Comparison of ENCODE assay signal across 9 cellular contexts in the genomic region with DNA sequence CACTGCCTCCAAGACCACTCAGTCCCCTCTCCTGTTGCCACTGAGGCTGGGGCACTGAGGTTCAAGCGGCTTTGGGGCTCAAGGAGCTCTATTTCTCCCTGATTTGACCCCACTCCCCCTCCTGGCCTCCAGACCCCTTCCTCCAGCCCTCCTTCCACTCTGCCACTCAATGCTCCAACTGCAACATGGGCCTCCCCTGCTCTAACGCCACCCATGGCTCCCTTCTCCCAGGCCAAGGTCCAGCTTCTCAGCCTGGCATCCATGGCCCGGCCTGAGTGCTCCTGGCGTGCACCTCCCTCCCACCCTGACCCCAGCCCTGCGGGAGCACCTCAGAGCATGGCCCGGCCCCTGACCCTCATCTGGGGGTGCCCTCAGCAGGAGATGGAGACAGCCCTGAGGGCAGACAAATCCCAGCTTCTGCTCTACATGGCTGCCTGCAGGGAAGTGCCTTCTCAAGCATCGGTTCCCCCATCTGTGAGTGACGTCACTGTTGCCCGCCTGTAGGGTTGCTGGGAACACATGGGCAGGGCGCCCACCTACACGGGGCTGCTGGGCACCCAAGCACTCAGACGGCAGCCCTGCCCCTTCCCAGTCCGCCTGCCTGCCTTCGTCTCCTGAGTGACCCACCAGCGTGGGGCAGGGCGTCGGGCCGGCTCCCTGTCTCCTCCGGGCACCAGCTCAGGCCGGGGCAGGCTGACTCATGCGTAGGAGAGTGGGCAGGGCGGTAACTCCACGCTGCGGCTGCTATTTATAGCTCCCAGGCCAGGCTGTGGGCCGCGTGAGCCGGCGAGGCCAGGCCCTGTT. TPM values are rescaled to one million over a fixed set of nuclear protein-coding genes. Genes with fewer than 3 reads are reported as not detected.
DNase-seq lines count a peak whose midpoint lies in the region; FAIRE-seq and TF ChIP-seq lines count a peak whose summit lies in the region.
"Had no signal": no experiment of that assay in that cellular context is flagged by ENCODE, and none has a peak within 500 bp of the region (broad histone marks: within the 10 kb centered on the region; RNA-seq: fewer than 3 reads in every experiment).

No MANE protein-coding gene starts in this region.

- H3K14ac ChIP-seq in neuronal stem cell (ENCODE audit: low read length) = no peak overlapping the region

- H3K4me3 ChIP-seq in PC-9 (no peak overlapping the region), esophagus muscularis mucosa (peak overlapping the region in 2 of 4 donors; percentile 30 to 31), neuronal stem cell (ENCODE audit: low read length in 2 of 2) (no peak overlapping the region)
- H3K4me3 ChIP-seq: GM12878 had no signal

- H3K9me3 ChIP-seq in PC-9 (ENCODE audit: insufficient read depth, low read depth) (no peaks in the 10 kb centered on the region), esophagus muscularis mucosa (no peaks in the 10 kb centered on the region), neuronal stem cell (replicated peaks in 1 of 2; ENCODE audit: control insufficient read depth in 2 of 2, insufficient read depth in 1 of 2, low read depth in 1 of 2, low read length in 2 of 2) (peaks cover 0 to 1% of the 10 kb centered on the region in 2 donors)

- peaks cover 8% of the 10 kb centered on the region; the same call in 1 of the 2 replicates for H3F3A ChIP-seq in PC-9 (ENCODE audit: insufficient read depth, low read depth)

- peak overlapping the region; percentile 80 for H3K23ac ChIP-seq in neuronal stem cell (ENCODE audit: low read depth, low read length, poor library complexity)

- no peaks in the 10 kb centered on the region for H3K79me1 ChIP-seq in neuronal stem cell (ENCODE audit: low read depth, low read length)

- H2AFZ ChIP-seq in PC-9 = no peak overlapping the region
- H2AFZ ChIP-seq in neuronal stem cell (ENCODE audit: low read length) = no peak overlapping the region

- peak overlapping the region; percentile 39 for H2BK5ac ChIP-seq in neuronal stem cell (ENCODE audit: low read length)

- H2BK12ac ChIP-seq in neuronal stem cell (ENCODE audit: low read length) = no peak overlapping the region

- H4K91ac ChIP-seq in neuronal stem cell (ENCODE audit: low read depth, low read length, poor library complexity) = no peak overlapping the region

- FAIRE-seq in D721Med (lab: Jason Lieb, UNC) = no peak
- FAIRE-seq: GM12878 had no signal

- no peak overlapping the region for H3K9ac ChIP-seq in neuronal stem cell (ENCODE audit: low read depth, low read length, poor library complexity)

- peak overlapping the region; percentile 81 for H2AK5ac ChIP-seq in neuronal stem cell (ENCODE audit: low read depth, low read length)

- CTCF ChIA-PET in PC-9 (lab: Charles Lee) = no interaction called here

- POLR2A ChIA-PET in PC-9 (lab: Charles Lee; ENCODE audit: unreplicated experiment) = no interaction called here

- H3K36me3 ChIP-seq in PC-9 (ENCODE audit: low read depth) = no peaks in the 10 kb centered on the region
- H3K36me3 ChIP-seq in esophagus muscularis mucosa = no peaks in the 10 kb centered on the region
- H3K36me3 ChIP-seq in neuronal stem cell (replicated peaks in 1 of 2; ENCODE audit: control insufficient read depth in 2 of 2, insufficient read depth in 2 of 2, low read length in 2 of 2) = no peaks in the 10 kb centered on the region

- no peaks in the 10 kb centered on the region for H4K20me1 ChIP-seq in PC-9 (ENCODE audit: insufficient read depth)

- BruUV-seq in PC-9 (replicated peaks; lab: Mats Ljungman, UMichigan) = no TSS peak

- no peak overlapping the region for H3K4ac ChIP-seq in neuronal stem cell (ENCODE audit: low read length)

- TF ChIP-seq EP300 in esophagus muscularis mucosa (IDR thresholded peaks at IDR 0.05) = no peak

- WGBS in esophagus muscularis mucosa = 60% methylated on average over 11 of the region's 28 CpGs
- no CpG with 5 or more reads among the region's 28 CpGs for WGBS in neuronal stem cell (ENCODE audit: extremely low coverage in 2 of 2, insufficient read length in 2 of 2, insufficient replicate concordance in 1 of 2), 2 donors

- H3K9me2 ChIP-seq in PC-9 (ENCODE audit: insufficient read depth) = no peaks in the 10 kb centered on the region

- TF ChIP-seq POLR2A in esophagus muscularis mucosa (IDR thresholded peaks at IDR 0.05; ENCODE audit: low read depth) = no peak

- H3K4me2 ChIP-seq in PC-9 = peak overlapping the region; percentile 50
- no peak overlapping the region for H3K4me2 ChIP-seq in neuronal stem cell (ENCODE audit: insufficient read depth, low read length, poor library complexity, severe bottlenecking)

- no peak overlapping the region for H2BK15ac ChIP-seq in neuronal stem cell (ENCODE audit: low read length)

- H3K27ac ChIP-seq in PC-9 (no peak overlapping the region), esophagus muscularis mucosa (replicated peaks in 1 of 4) (peak overlapping the region; percentile 78 to 85 (median 81)), neuronal stem cell (replicated peaks; ENCODE audit: low read length) (no peak overlapping the region)

- intact Hi-C loops in PC-9 (cut with micrococcal nuclease; ENCODE audit: unreplicated experiment) (no loop called here), esophagus muscularis mucosa (cut with DNase I) (no loop called here)

- DNase-seq in CD1c-positive myeloid dendritic cell (ENCODE audit: extremely low spot score) = peak; percentile 91
- peak; percentile 37 to 42 for DNase-seq in PC-9
- DNase-seq in esophagus muscularis mucosa (ENCODE audit: extremely low spot score) = no peak
- DNase-seq in neuronal stem cell (ENCODE audit: low spot score) = no peak
- no peak for DNase-seq in OCI-M2 (lab: John Stamatoyannopoulos, UW; ENCODE audit: unreplicated experiment)
- DNase-seq in D721Med (ENCODE audit: insufficient read length, low spot score) = no peak
- no peak for DNase-seq in NCI-H774 (lab: John Stamatoyannopoulos, UW)
- no peak for DNase-seq in stimulated activated CD4-positive, alpha-beta T cell treated with anti-CD3 and anti-CD28 coated beads, Interleukin-1b, Interleukin-23, amount 100 ng/mL, for 48 hours

- no peak overlapping the region for H2BK120ac ChIP-seq in neuronal stem cell (ENCODE audit: low read depth, low read length)

- TF ChIP-seq CTCF in PC-9 (conservative IDR thresholded peaks at IDR 0.05) (no peak), esophagus muscularis mucosa (IDR thresholded peaks at IDR 0.05) (no peak), D721Med (IDR thresholded peaks at IDR 0.05; ENCODE audit: insufficient read depth, missing control alignments) (no peak)

- H3K79me2 ChIP-seq in PC-9 (ENCODE audit: low read depth) = no peaks in the 10 kb centered on the region

- peak overlapping the region; percentile 17 for H4K8ac ChIP-seq in neuronal stem cell (ENCODE audit: low read depth, low read length)

- peaks cover 27% of the 10 kb centered on the region for H3K27me3 ChIP-seq in PC-9 (ENCODE audit: insufficient read depth, low read depth)
- H3K27me3 ChIP-seq in esophagus muscularis mucosa = peaks cover 0 to 81% (median 12%) of the 10 kb centered on the region in 4 donors
- H3K27me3 ChIP-seq in neuronal stem cell (ENCODE audit: control insufficient read depth in 3 of 3, insufficient read depth in 3 of 3, low read depth in 1 of 3, low read length in 3 of 3) = peaks cover 2 to 41% (median 23%) of the 10 kb centered on the region in 3 experiments

- peaks cover 22% of the 10 kb centered on the region; the same call in 1 of the 2 replicates for H3K4me1 ChIP-seq in PC-9 (replicated peaks; ENCODE audit: insufficient read depth)
- peaks cover 28 to 46% (median 45%) of the 10 kb centered on the region in 4 donors for H3K4me1 ChIP-seq in esophagus muscularis mucosa
- H3K4me1 ChIP-seq in neuronal stem cell (ENCODE audit: control insufficient read depth in 2 of 2, insufficient read depth in 1 of 2, low read depth in 1 of 2, low read length in 2 of 2) = peaks cover 9 to 12% of the 10 kb centered on the region in 2 donors

- H3K18ac ChIP-seq in neuronal stem cell (ENCODE audit: low read length) = peak overlapping the region; percentile 38

RNA-seq across cellular contexts. Expression of a gene that starts 1.6 kb away (rescaled TPM):
- total RNA-seq in PC-9 (2021) = 0.57 and 1.0 TPM in 2 replicates
- total RNA-seq in esophagus muscularis mucosa = 10 to 100 TPM in 3 of 4 donors, 1 to 10 TPM in 1; 7.0 to 19.2 (median 14.3) TPM
- polyA plus RNA-seq in neuronal stem cell (2013, experiment 1 of 2) = 3.1 TPM
- 3.5 TPM for polyA plus RNA-seq in neuronal stem cell (2013, experiment 2 of 2)

RNA-seq across cellular contexts. Expression of a gene that starts 17.1 kb away (rescaled TPM):
- total RNA-seq in PC-9 (2021) = 21.6 and 25.3 TPM in 2 replicates
- 10 to 100 TPM; 31.6 to 36.9 (median 33.8) TPM for total RNA-seq in esophagus muscularis mucosa
- polyA plus RNA-seq in neuronal stem cell (2013, experiment 1 of 2) = 19.0 TPM
- 19.4 TPM for polyA plus RNA-seq in neuronal stem cell (2013, experiment 2 of 2)

RNA-seq across cellular contexts. Expression of a gene that starts 20.2 kb away (rescaled TPM):
- total RNA-seq in PC-9 (2021) (2.8 and 3.0 TPM in 2 replicates), esophagus muscularis mucosa (10 to 100 TPM in 3 of 4 donors, 1 to 10 TPM in 1; 6.3 to 18.8 (median 13.0) TPM)
- polyA plus RNA-seq in neuronal stem cell (2013, experiment 1 of 2) = 7.9 TPM
- 8.1 TPM for polyA plus RNA-seq in neuronal stem cell (2013, experiment 2 of 2)

Comparison
In these comparisons a context has a peak if more than half of its experiments do, and no peak if none do; other contexts are left out.
1. DNase-seq: peak in CD1c-positive myeloid dendritic cell (single experiment) and PC-9 (2 of 2); none in esophagus muscularis mucosa (single experiment), neuronal stem cell (single experiment), OCI-M2 (single experiment), D721Med (single experiment), NCI-H774 (single experiment) and stimulated activated CD4-positive, alpha-beta T cell treated with anti-CD3 and anti-CD28 coated beads, Interleukin-1b, Interleukin-23, amount 100 ng/mL, for 48 hours (single experiment).
2. H3K27ac ChIP-seq: peak in esophagus muscularis mucosa (4 of 4); none in PC-9 (single experiment) and neuronal stem cell (single experiment).